Comparison of ENCODE assay signal across 27 cellular contexts in genomic region chr20:42430525-42431046, GRCh38.
"Had no signal": no experiment of that assay in that cellular context is flagged by ENCODE, and none has a peak within 500 bp of the region (broad histone marks: within the 10 kb centered on the region; RNA-seq: fewer than 3 reads in every experiment).

No MANE protein-coding gene starts in this region.

- H3K27me3 ChIP-seq: adrenal gland, body of pancreas, colonic mucosa, esophagus squamous epithelium, gastroesophageal sphincter had no signal

- H3K36me3 ChIP-seq: adrenal gland, colonic mucosa, esophagus squamous epithelium, gastroesophageal sphincter had no signal

- DNase-seq: activated CD4-positive, alpha-beta memory T cell treated with anti-CD3 and anti-CD28 coated beads for 36 hours; activated CD4-positive, alpha-beta T cell treated with anti-CD3 and anti-CD28 coated beads for 36 hours; activated CD4-positive, alpha-beta T cell treated with anti-CD3 and anti-CD28 coated beads, Interleukin-2, amount 10 ng/mL, durations not matched to agents 24 days and 14 days; activated CD4-positive, CD25-positive, alpha-beta regulatory T cell; activated CD4-positive, CD25-positive, alpha-beta regulatory T cell treated with anti-CD3 and anti-CD28 coated beads, Interleukin-2, amount 50 U/mL, for 72 hours; activated CD8-positive, alpha-beta memory T cell treated with anti-CD3 and anti-CD28 coated beads, Interleukin-2, amount 10 ng/mL, durations not matched to agents 7 days and 5 days; activated CD8-positive, alpha-beta memory T cell treated with anti-CD3 and anti-CD28 coated beads, Interleukin-2, amount 50 U/mL, for 4 hours; activated CD8-positive, alpha-beta T cell treated with anti-CD3 and anti-CD28 coated beads, Interleukin-2, amount 10 ng/mL, durations not matched to agents 7 days and 5 days; activated effector memory CD4-positive, alpha-beta T cell treated with anti-CD3 and anti-CD28 coated beads, Interleukin-2, amount 50 U/mL, for 16 hours; activated naive CD4-positive, alpha-beta T cell treated with anti-CD3 and anti-CD28 coated beads for 36 hours; activated naive CD8-positive, alpha-beta T cell treated with anti-CD3 and anti-CD28 coated beads for 36 hours; activated naive CD8-positive, alpha-beta T cell treated with anti-CD3 and anti-CD28 coated beads, Interleukin-2, amount 50 U/mL, for 24 hours; activated T-cell treated with anti-CD3 and anti-CD28 coated beads, Interleukin-2, amount 50 U/mL, for 1 hour; activated T-cell treated with anti-CD3 and anti-CD28 coated beads, Interleukin-2, amount 50 U/mL, for 48 hours; adrenal gland; amygdala; aorta; body of pancreas; caudate nucleus; cerebellar nuclear complex; colonic mucosa; effector CD8-positive, alpha-beta T cell; esophagus squamous epithelium; foreskin melanocyte; T-helper 2 cell had no signal

- H3K9me3 ChIP-seq: adrenal gland, body of pancreas, colonic mucosa, esophagus squamous epithelium had no signal

- H3K4me1 ChIP-seq: adrenal gland, body of pancreas, colonic mucosa, esophagus squamous epithelium, gastroesophageal sphincter had no signal

- ATAC-seq: activated CD4-positive, alpha-beta T cell treated with anti-CD3 and anti-CD28 coated beads for 36 hours; activated CD8-positive, alpha-beta memory T cell treated with anti-CD3 and anti-CD28 coated beads, Interleukin-2, amount 10 ng/mL, durations not matched to agents 7 days and 5 days; activated CD8-positive, alpha-beta T cell treated with anti-CD3 and anti-CD28 coated beads, Interleukin-2, amount 10 ng/mL, durations not matched to agents 7 days and 5 days; activated naive CD8-positive, alpha-beta T cell treated with anti-CD3 and anti-CD28 coated beads, Interleukin-2, amount 50 U/mL, for 24 hours; body of pancreas had no signal

- H3K4me3 ChIP-seq: adrenal gland, body of pancreas, colonic mucosa, esophagus squamous epithelium, gastroesophageal sphincter had no signal

- H3K27ac ChIP-seq: adrenal gland, body of pancreas, colonic mucosa, epithelial cell of prostate, esophagus squamous epithelium, gastroesophageal sphincter had no signal
